In the genomic region with DNA sequence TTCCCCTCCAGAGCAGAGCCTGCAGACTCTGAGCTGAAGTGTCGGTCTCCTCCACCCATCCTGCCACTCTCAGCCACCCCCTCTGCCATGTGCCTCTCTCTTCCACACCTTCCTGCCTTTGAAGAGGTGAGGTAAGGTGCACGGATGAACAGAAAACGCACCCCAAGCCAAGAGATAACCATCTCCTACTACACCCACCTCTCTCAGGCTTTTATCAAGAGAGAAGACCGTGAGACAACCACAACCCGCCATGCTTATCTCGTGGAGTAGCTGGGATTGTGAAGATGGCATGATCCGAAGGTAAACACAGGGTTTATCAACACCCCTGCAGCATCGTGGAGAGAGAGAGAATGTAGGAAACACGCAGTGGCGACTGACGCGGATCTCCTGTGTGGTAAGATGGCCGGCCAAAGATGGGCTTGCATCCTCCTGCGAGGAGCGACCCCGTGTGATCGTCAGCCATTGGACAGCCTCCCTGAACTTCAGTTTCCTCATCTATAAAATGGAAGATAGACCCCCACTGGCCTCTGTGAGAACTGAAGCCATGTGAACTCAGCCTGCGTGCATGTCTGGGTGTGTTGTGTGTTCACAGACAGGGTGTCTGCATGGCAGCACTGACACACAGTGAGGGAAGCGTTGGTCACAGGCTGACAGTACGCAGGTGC, we compare ENCODE assay signal across 13 cellular contexts.
DNase-seq lines count a peak whose midpoint lies in the region; ATAC-seq and TF ChIP-seq lines count a peak whose summit lies in the region.
"Had no signal": no experiment of that assay in that cellular context is flagged by ENCODE, and none has a peak within 500 bp of the region (broad histone marks: within the 10 kb centered on the region; RNA-seq: fewer than 3 reads in every experiment).

No MANE protein-coding gene starts in this region.

- H3K4me3 ChIP-seq in heart right ventricle = no peak overlapping the region
- no peak overlapping the region for H3K4me3 ChIP-seq in esophagus squamous epithelium
- H3K4me3 ChIP-seq: BLaER1, body of pancreas had no signal

- H3K4me1 Mint-ChIP-seq in stimulated activated naive B cell treated with anti-CD40 and anti-IgM and Interleukin-4, amounts not matched to agents 10 μg/mL and 1 μg/mL and 100 μg/mL, for 72 hours = no peaks in the 10 kb centered on the region

- 90 to 92% methylated on average over 20 of the region's 20 CpGs for WGBS in heart right ventricle, 2 donors
- 79 to 94% methylated on average over 12 to 19 of the region's 20 CpGs for WGBS in esophagus squamous epithelium, 2 donors

- intact Hi-C loops in heart right ventricle (cut with DNase I) = no loop called here
- intact Hi-C loops in esophagus squamous epithelium (cut with DNase I) = no loop called here

- peaks cover 0 to 1% of the 10 kb centered on the region in 2 donors for H3K9me3 Mint-ChIP-seq in stimulated activated naive B cell treated with anti-CD40 and anti-IgM and Interleukin-4, amounts not matched to agents 10 μg/mL and 1 μg/mL and 100 μg/mL, for 72 hours

- H3K36me3 ChIP-seq in heart right ventricle = peaks cover 0 to 62% (median 0%) of the 10 kb centered on the region in 9 donors
- peaks cover 0 to 32% (median 0%) of the 10 kb centered on the region in 3 donors for H3K36me3 ChIP-seq in esophagus squamous epithelium

- H3K4me1 ChIP-seq in heart right ventricle (no peaks in the 10 kb centered on the region), esophagus squamous epithelium (no peaks in the 10 kb centered on the region)
- H3K4me1 ChIP-seq: body of pancreas had no signal

- H3K4me3 Mint-ChIP-seq in stimulated activated naive B cell treated with anti-CD40 and anti-IgM and Interleukin-4, amounts not matched to agents 10 μg/mL and 1 μg/mL and 100 μg/mL, for 72 hours = no peak overlapping the region

- no peak for ATAC-seq in stimulated activated naive B cell treated with anti-CD40 and anti-IgM and Interleukin-4, amounts not matched to agents 10 μg/mL and 1 μg/mL and 100 μg/mL, for 72 hours (replicated peaks)
- ATAC-seq in heart right ventricle (no peak), HG02759 (IDR thresholded peaks at IDR 0.05; ENCODE audit: unreplicated experiment) (no peak)
- ATAC-seq: body of pancreas, HepG2 had no signal

- H3K36me3 Mint-ChIP-seq in stimulated activated naive B cell treated with anti-CD40 and anti-IgM and Interleukin-4, amounts not matched to agents 10 μg/mL and 1 μg/mL and 100 μg/mL, for 72 hours = no peaks in the 10 kb centered on the region

- H3K27ac Mint-ChIP-seq in stimulated activated naive B cell treated with anti-CD40 and anti-IgM and Interleukin-4, amounts not matched to agents 10 μg/mL and 1 μg/mL and 100 μg/mL, for 72 hours = peak overlapping the region; percentile 43

- TF ChIP-seq CTCF in heart right ventricle (IDR thresholded peaks at IDR 0.05) = no peak
- no peak for TF ChIP-seq CTCF in esophagus squamous epithelium (IDR thresholded peaks at IDR 0.05)

- peaks cover 0 to 13% of the 10 kb centered on the region in 2 donors for H3K27me3 Mint-ChIP-seq in stimulated activated naive B cell treated with anti-CD40 and anti-IgM and Interleukin-4, amounts not matched to agents 10 μg/mL and 1 μg/mL and 100 μg/mL, for 72 hours

- no peak for TF ChIP-seq POLR2A in esophagus squamous epithelium (IDR thresholded peaks at IDR 0.05)

- DNase-seq in T-helper 2 cell (peak in 3 of 5 experiments; percentile 38 to 85 (median 81)), heart right ventricle (no peak), AML-193 (lab: John Stamatoyannopoulos, UW) (no peak), esophagus squamous epithelium (lab: John Stamatoyannopoulos, UW) (no peak)
- peak; percentile 49 for DNase-seq in activated T-cell treated with anti-CD3 and anti-CD28 coated beads, Interleukin-2, amount 50 U/mL, for 1 hour
- peak; percentile 85 for DNase-seq in central memory CD4-positive, alpha-beta T cell
- DNase-seq in stimulated activated naive B cell treated with anti-CD40 and anti-IgM and Interleukin-4, amounts not matched to agents 10 μg/mL and 1 μg/mL and 100 μg/mL, for 72 hours = no peak
- DNase-seq: body of pancreas, NCI-H1417, NCI-H345 had no signal

- no peaks in the 10 kb centered on the region for H3K27me3 ChIP-seq in heart right ventricle
- H3K27me3 ChIP-seq in esophagus squamous epithelium = no peaks in the 10 kb centered on the region
- H3K27me3 ChIP-seq: BLaER1, body of pancreas had no signal

- H3K27ac ChIP-seq in heart right ventricle (no peak overlapping the region), esophagus squamous epithelium (no peak overlapping the region)
- H3K27ac ChIP-seq: BLaER1, body of pancreas had no signal

- H3K9me3 ChIP-seq in heart right ventricle = no peaks in the 10 kb centered on the region
- no peaks in the 10 kb centered on the region for H3K9me3 ChIP-seq in esophagus squamous epithelium
- H3K9me3 ChIP-seq: BLaER1, body of pancreas had no signal

Comparison
In these comparisons a context has a peak if more than half of its experiments do, and no peak if none do; other contexts are left out.
1. DNase-seq: peak in T-helper 2 cell (3 of 5), activated T-cell treated with anti-CD3 and anti-CD28 coated beads, Interleukin-2, amount 50 U/mL, for 1 hour (single experiment) and central memory CD4-positive, alpha-beta T cell (single experiment); none in stimulated activated naive B cell treated with anti-CD40 and anti-IgM and Interleukin-4, amounts not matched to agents 10 μg/mL and 1 μg/mL and 100 μg/mL, for 72 hours (single experiment), heart right ventricle (0 of 2), AML-193 (0 of 2) and esophagus squamous epithelium (single experiment).